ENCODE assay signal across 11 cellular contexts in genomic region chr7:81111358-81111757, GRCh38.
A peak's percentile ranks its signal among the peaks of the same experiment; 100 is the strongest.
DNase-seq lines count a peak whose midpoint lies in the region; ATAC-seq, FAIRE-seq and TF ChIP-seq lines count a peak whose summit lies in the region.
"Had no signal": no experiment of that assay in that cellular context is flagged by ENCODE, and none has a peak within 500 bp of the region (broad histone marks: within the 10 kb centered on the region; RNA-seq: fewer than 3 reads in every experiment).

No MANE protein-coding gene starts in this region.

- no peak overlapping the region for H3K27ac ChIP-seq in A549
- no peak overlapping the region for H3K27ac ChIP-seq in K562 (ENCODE audit: extremely low read depth, low read depth, low read length)
- H3K27ac ChIP-seq in mesendoderm (ENCODE audit: low read depth, low read length) = no peak overlapping the region
- H3K27ac ChIP-seq in ovary = no peak overlapping the region
- no peak overlapping the region for H3K27ac ChIP-seq in gastrocnemius medialis
- H3K27ac ChIP-seq: KMS-11 had no signal

- H3K79me1 ChIP-seq in mesendoderm (ENCODE audit: low read length) = no peaks in the 10 kb centered on the region

- no peak overlapping the region for H3K56ac ChIP-seq in mesendoderm (ENCODE audit: low read length)

- WGBS in A549 (ENCODE audit: missing lambda C conversion rate) = 47% methylated on average over 1 of the region's 1 CpG
- 14% methylated on average over 1 of the region's 1 CpG for whole genome bisulfite sequencing in K562 (ENCODE audit: insufficient coverage, low coverage, missing lambda C conversion rate)
- WGBS in mesendoderm (ENCODE audit: extremely low coverage, insufficient coverage, low lambda C conversion rate) = no CpG with 5 or more reads among the region's 1 CpG
- WGBS in ovary, 3 donors = 49 to 68% (median 53%) methylated on average over 1 of the region's 1 CpG

- intact Hi-C loops in K562 (cut with micrococcal nuclease) (no loop called here), ovary (cut with DNase I) (no loop called here), gastrocnemius medialis (cut with DNase I; ENCODE audit: low total_unique reads) (no loop called here)

- H3K9ac ChIP-seq in K562 (ENCODE audit: insufficient read depth in 1 of 2, low read depth in 2 of 2, low read length in 2 of 2) = no peak overlapping the region
- H3K9ac ChIP-seq in mesendoderm (ENCODE audit: low read length) = no peak overlapping the region
- H3K9ac ChIP-seq: KMS-11 had no signal

- H2BK5ac ChIP-seq in mesendoderm (ENCODE audit: low read length) = no peak overlapping the region

- H3K36me3 ChIP-seq in K562 (ENCODE audit: control insufficient read depth, insufficient read depth, low read length) (no peaks in the 10 kb centered on the region), mesendoderm (ENCODE audit: control insufficient read depth, insufficient read depth, low read length) (no peaks in the 10 kb centered on the region), ovary (no peaks in the 10 kb centered on the region), gastrocnemius medialis (no peaks in the 10 kb centered on the region)

- no peak overlapping the region for H3K23ac ChIP-seq in mesendoderm (ENCODE audit: low read length)

- H4K8ac ChIP-seq in mesendoderm (ENCODE audit: low read depth, low read length) = no peak overlapping the region

- H3K79me2 ChIP-seq in K562 (ENCODE audit: control insufficient read depth, insufficient read depth, low read length) (no peaks in the 10 kb centered on the region), mesendoderm (ENCODE audit: control insufficient read depth, insufficient read depth, low read length) (no peaks in the 10 kb centered on the region)

- peak in 1 of 2 experiments; percentile 61 for DNase-seq in A549 (ENCODE audit: low read depth in 1 of 2, low spot score in 1 of 2)
- DNase-seq in HS-5 (ENCODE audit: low read depth) = peak; percentile 49
- DNase-seq in K562 (ENCODE audit: extremely low read depth in 1 of 4, low spot score in 3 of 4) = no peak
- peak; percentile 29 for DNase-seq in mesendoderm
- DNase-seq in ovary = no peak
- DNase-seq in SW480 (ENCODE audit: low spot score) = no peak
- DNase-seq in epidermal melanocyte (ENCODE audit: insufficient read length, low spot score) = no peak
- DNase-seq in gastrocnemius medialis = no peak
- DNase-seq: activated T-cell treated with anti-CD3 and anti-CD28 coated beads, Interleukin-2, amount 50 U/mL, for 72 hours; AML-193 had no signal

- no peak overlapping the region for H3K4me2 ChIP-seq in A549
- H3K4me2 ChIP-seq in K562 (ENCODE audit: insufficient read depth, low read length) = no peak overlapping the region
- no peak overlapping the region for H3K4me2 ChIP-seq in mesendoderm (ENCODE audit: low read length)
- H3K4me2 ChIP-seq: KMS-11 had no signal

- H3K4me1 ChIP-seq in A549 (peaks cover 16% of the 10 kb centered on the region; the same call in 2 of the 3 replicates), K562 (replicated peaks in 1 of 2; ENCODE audit: control insufficient read depth in 2 of 2, insufficient read depth in 2 of 2, low read length in 2 of 2) (no peaks in the 10 kb centered on the region), mesendoderm (ENCODE audit: control insufficient read depth, low read depth, low read length) (no peaks in the 10 kb centered on the region), ovary (ENCODE audit: insufficient read depth) (no peaks in the 10 kb centered on the region), gastrocnemius medialis (no peaks in the 10 kb centered on the region)

- no peak overlapping the region for H3K4me3 ChIP-seq in A549
- H3K4me3 ChIP-seq in K562 = no peak overlapping the region
- H3K4me3 ChIP-seq in mesendoderm (ENCODE audit: low read length) = no peak overlapping the region
- no peak overlapping the region for H3K4me3 ChIP-seq in ovary
- H3K4me3 ChIP-seq in gastrocnemius medialis = no peak overlapping the region

- TF ChIP-seq RAD21 in A549 (conservative IDR thresholded peaks at IDR 0.05 in 1 of 2, IDR thresholded peaks at IDR 0.05 in 1 of 2) (no peak), K562 (CRISPR knock-in tag; conservative IDR thresholded peaks at IDR 0.05 in 1 of 2, IDR thresholded peaks at IDR 0.05 in 1 of 2) (no peak)

- BruUV-seq in K562 (replicated peaks; lab: Mats Ljungman, UMichigan) = no TSS peak

- H2BK15ac ChIP-seq in mesendoderm (replicated peaks; ENCODE audit: low read depth) = no peak overlapping the region

- POLR2A ChIA-PET in A549 (lab: Yijun Ruan, JAX) = no interaction called here
- POLR2A ChIA-PET in K562 (lab: Yijun Ruan, JAX) = no interaction called here

- H3K27me3 ChIP-seq in K562 (ENCODE audit: control insufficient read depth in 2 of 2, insufficient read depth in 2 of 2, low read length in 2 of 2) = no peaks in the 10 kb centered on the region
- H3K27me3 ChIP-seq in mesendoderm (ENCODE audit: insufficient read depth, low read length, poor library complexity) = no peaks in the 10 kb centered on the region
- H3K27me3 ChIP-seq in ovary = no peaks in the 10 kb centered on the region
- no peaks in the 10 kb centered on the region for H3K27me3 ChIP-seq in gastrocnemius medialis

- no peak for TF ChIP-seq CTCF in A549 (IDR thresholded peaks at IDR 0.05)
- no peak for TF ChIP-seq CTCF in K562 (IDR thresholded peaks at IDR 0.05 in 2 of 3, conservative IDR thresholded peaks at IDR 0.05 in 1 of 3; ENCODE audit: insufficient read depth in 2 of 3, low read depth in 1 of 3, low read length in 3 of 3)
- no peak for TF ChIP-seq CTCF in ovary (IDR thresholded peaks at IDR 0.05)
- TF ChIP-seq CTCF in gastrocnemius medialis (IDR thresholded peaks at IDR 0.05 in 4 of 5, conservative IDR thresholded peaks at IDR 0.05 in 1 of 5) = no peak

- no peak overlapping the region for H4K5ac ChIP-seq in mesendoderm (ENCODE audit: low read length)

- in situ Hi-C loops in K562 (cut with MboI) (no loop called here), gastrocnemius medialis (cut with MboI; ENCODE audit: low sequenced_read_pairs in 4 of 4) (no loop called here)

- TF ChIP-seq EP300 in A549 (IDR thresholded peaks at IDR 0.05) (no peak), K562 (IDR thresholded peaks at IDR 0.05; ENCODE audit: low read length) (no peak), ovary (IDR thresholded peaks at IDR 0.05) (no peak)

- no peaks in the 10 kb centered on the region for H4K20me1 ChIP-seq in K562 (replicated peaks; ENCODE audit: control insufficient read depth, insufficient read depth, low read length)

- no peak overlapping the region for H2AFZ ChIP-seq in K562 (ENCODE audit: low read depth, low read length)

- H3K9me3 ChIP-seq in A549 (no peaks in the 10 kb centered on the region), K562 (replicated peaks; ENCODE audit: control insufficient read depth, insufficient read depth, low read depth, low read length) (no peaks in the 10 kb centered on the region), ovary (no peaks in the 10 kb centered on the region), gastrocnemius medialis (no peaks in the 10 kb centered on the region)

- FAIRE-seq in A549 (lab: Jason Lieb, UNC) (no peak), K562 (lab: Jason Lieb, UNC) (no peak)

- TF ChIP-seq POLR2A in A549 (IDR thresholded peaks at IDR 0.05; ENCODE audit: low read length) (no peak), K562 (conservative IDR thresholded peaks at IDR 0.05) (no peak), ovary (IDR thresholded peaks at IDR 0.05) (no peak), gastrocnemius medialis (IDR thresholded peaks at IDR 0.05) (no peak)

- no peaks in the 10 kb centered on the region for H3K9me1 ChIP-seq in K562 (ENCODE audit: control insufficient read depth, insufficient read depth, low read length)

- no peak overlapping the region for H2AK5ac ChIP-seq in mesendoderm (ENCODE audit: low read length)

- CTCF ChIA-PET in A549 (lab: Yijun Ruan, JAX) (no interaction called here), K562 (lab: Yijun Ruan, JAX; ENCODE audit: low intra/inter-chr PET ratio) (no interaction called here)

- H3K18ac ChIP-seq in mesendoderm (ENCODE audit: low read length) = no peak overlapping the region

- H3K4ac ChIP-seq in mesendoderm (ENCODE audit: low read depth, low read length) = no peak overlapping the region

- no peak overlapping the region for H2BK120ac ChIP-seq in mesendoderm (ENCODE audit: low read depth, low read length)

- ATAC-seq in A549 (no peak; a peak in 1 of 6 replicates), K562 (no peak), gastrocnemius medialis (no peak)
- ATAC-seq: activated T-cell treated with anti-CD3 and anti-CD28 coated beads, Interleukin-2, amount 50 U/mL, for 72 hours had no signal

TF ChIP-seq in A549, 52 proteins besides CTCF, POLR2A, EP300 and RAD21:
- TF ChIP-seq HOXB5 (CRISPR knock-in tag; IDR thresholded peaks at IDR 0.05) = no peak
- no peak for TF ChIP-seq FOSL2 (IDR thresholded peaks at IDR 0.05)
- 0 out of 2 replicates have a peak, but pooled peaks have one; percentile 61 for TF ChIP-seq FOSL2 (CRISPR knock-in tag; IDR thresholded peaks at IDR 0.05)
- TF ChIP-seq ESRRA (IDR thresholded peaks at IDR 0.05; ENCODE audit: borderline replicate concordance, low read length) = no peak

TF ChIP-seq in K562, 482 proteins besides CTCF, POLR2A, EP300 and RAD21:
- TF ChIP-seq FOXM1 (IDR thresholded peaks at IDR 0.05; ENCODE audit: low read depth) = no peak
- TF ChIP-seq FOXM1 (CRISPR knock-in tag; IDR thresholded peaks at IDR 0.05; ENCODE audit: low read depth) = no peak
- peak; percentile 51 to 65; a peak in 2 of 4 replicates for TF ChIP-seq KDM1A (IDR thresholded peaks at IDR 0.05)

Comparison
In these comparisons a context has a peak if more than half of its experiments do, and no peak if none do; other contexts are left out.
1. DNase-seq: peak in HS-5 (single experiment) and mesendoderm (single experiment); none in K562 (0 of 4), ovary (0 of 5), SW480 (single experiment), epidermal melanocyte (single experiment) and gastrocnemius medialis (0 of 2).
2. Of the 35 proteins assayed by ChIP-seq in both K562 and A549: peak only in K562: KDM1A; only in A549: none; in both: none; in neither: 34.